8 cellular contexts compared by ENCODE assay signal in the genomic region with DNA sequence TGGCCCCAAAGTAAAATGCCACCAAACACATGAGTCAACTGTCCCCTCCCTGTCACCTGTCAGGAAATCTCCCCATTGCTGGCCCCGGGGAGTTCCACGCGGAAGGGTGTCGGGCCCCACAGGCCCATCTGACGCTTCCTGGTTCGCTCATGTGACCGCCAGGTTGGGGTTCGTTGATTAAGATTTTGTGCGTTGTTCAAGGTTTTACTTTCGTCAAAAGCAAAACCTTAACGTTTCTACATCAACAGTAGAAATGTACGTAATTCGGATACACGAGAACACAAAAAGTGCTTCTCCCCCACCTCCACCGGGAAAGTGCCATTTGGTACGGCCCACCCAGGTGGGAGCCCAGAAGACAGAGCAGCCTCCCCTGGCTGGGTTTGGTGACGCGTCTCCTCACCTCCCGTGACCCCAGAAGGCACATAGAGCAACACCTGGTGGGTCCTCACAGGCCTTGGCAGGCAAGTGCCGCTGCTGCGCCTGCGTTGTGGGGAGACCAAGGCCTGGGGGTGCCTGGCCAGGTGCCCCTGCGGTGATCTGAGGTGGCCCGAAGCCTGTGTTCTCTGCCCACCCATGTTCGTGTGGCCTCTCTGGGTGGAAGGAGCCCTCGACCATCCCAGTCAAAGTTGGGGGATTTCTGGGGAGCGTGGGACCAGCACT.
DNase-seq lines count a peak whose midpoint lies in the region; ATAC-seq, FAIRE-seq and TF ChIP-seq lines count a peak whose summit lies in the region.

No MANE protein-coding gene starts in this region.

- in situ Hi-C loops in brain microvascular endothelial cell (cut with HindIII; ENCODE audit: low pct_ligation_motif_present, low sequenced_read_pairs), result no loop called here

- H3K4me1 ChIP-seq in kidney (ENCODE audit: control insufficient read depth in 1 of 2, insufficient read depth in 1 of 2, low read depth in 1 of 2, low read length in 2 of 2) (no peaks in the 10 kb centered on the region), suprapubic skin (peaks cover 43% of the 10 kb centered on the region)

- no peak for TF ChIP-seq EP300 in suprapubic skin (IDR thresholded peaks at IDR 0.05)

- no peak for FAIRE-seq in kidney (lab: Jason Lieb, UNC)

- H3K4me3 Mint-ChIP-seq in activated CD4-positive, alpha-beta memory T cell treated with anti-CD3 and anti-CD28 coated beads, Interleukin-2, amount 10 ng/mL, durations not matched to agents 7 days and 5 days, result no peak overlapping the region
- peak overlapping the region; percentile 70 for H3K4me3 Mint-ChIP-seq in natural killer cell

- no peak overlapping the region for H3K9ac ChIP-seq in kidney (ENCODE audit: low read length in 2 of 2)

- H3K4me3 ChIP-seq in kidney (ENCODE audit: low read length in 2 of 2) (no peak overlapping the region), suprapubic skin (no peak overlapping the region), brain microvascular endothelial cell (ENCODE audit: low read depth, low read length) (no peak overlapping the region)

- H3K27ac ChIP-seq in kidney (ENCODE audit: low read depth in 2 of 2, low read length in 2 of 2) (no peak overlapping the region), suprapubic skin (no peak overlapping the region), brain microvascular endothelial cell (no peak overlapping the region)

- TF ChIP-seq CTCF in natural killer cell (IDR thresholded peaks at IDR 0.05), result no peak
- no peak for TF ChIP-seq CTCF in kidney (IDR thresholded peaks at IDR 0.05; ENCODE audit: borderline replicate concordance, extremely low read depth, insufficient read depth)
- TF ChIP-seq CTCF in suprapubic skin (IDR thresholded peaks at IDR 0.05), result no peak
- TF ChIP-seq CTCF in brain microvascular endothelial cell (IDR thresholded peaks at IDR 0.05; ENCODE audit: low read depth, low read length, missing control alignments), result no peak

- no peaks in the 10 kb centered on the region for H3K9me3 Mint-ChIP-seq in activated CD4-positive, alpha-beta memory T cell treated with anti-CD3 and anti-CD28 coated beads, Interleukin-2, amount 10 ng/mL, durations not matched to agents 7 days and 5 days
- H3K9me3 Mint-ChIP-seq in natural killer cell, result no peaks in the 10 kb centered on the region

- H3K36me3 ChIP-seq in kidney (ENCODE audit: control insufficient read depth in 1 of 2, insufficient read depth in 2 of 2, low read length in 2 of 2) (peaks cover 3 to 9% of the 10 kb centered on the region in 2 donors), suprapubic skin (peaks cover 41% of the 10 kb centered on the region), brain microvascular endothelial cell (replicated peaks) (peaks cover 12% of the 10 kb centered on the region)

- no peak for DNase-seq in activated CD4-positive, alpha-beta memory T cell treated with anti-CD3 and anti-CD28 coated beads, Interleukin-2, amount 10 ng/mL, durations not matched to agents 7 days and 5 days
- peak; percentile 36 for DNase-seq in natural killer cell
- no peak for DNase-seq in sciatic nerve (ENCODE audit: low spot score)
- no peak for DNase-seq in kidney
- DNase-seq in suprapubic skin (ENCODE audit: low spot score in 2 of 2), result no peak
- DNase-seq in brain microvascular endothelial cell, result no peak

- ATAC-seq in GM18519 (IDR thresholded peaks at IDR 0.05; ENCODE audit: low FRiP score, unreplicated experiment) (peak; percentile 30), HG02970 (IDR thresholded peaks at IDR 0.05; ENCODE audit: low FRiP score, unreplicated experiment) (peak; percentile 43), natural killer cell (peak; percentile 67 to 72 (median 69)), sciatic nerve (no peak)

- POLR2A ChIA-PET in activated CD4-positive, alpha-beta memory T cell treated with anti-CD3 and anti-CD28 coated beads, Interleukin-2, amount 10 ng/mL, durations not matched to agents 7 days and 5 days (lab: Charles Lee), result no interaction called here

- intact Hi-C loops in natural killer cell (cut with micrococcal nuclease) (no loop called here), sciatic nerve (cut with DNase I) (loop anchor here (10.0 kb wide), 1 partner anchor 76 kb away; no protein-coding TSS in a partner anchor), kidney (cut with DNase I) (no loop called here)

- H3K27me3 ChIP-seq in suprapubic skin, result no peaks in the 10 kb centered on the region
- H3K27me3 ChIP-seq in brain microvascular endothelial cell (replicated peaks), result no peaks in the 10 kb centered on the region

- peaks cover 7% of the 10 kb centered on the region for H3K4me1 Mint-ChIP-seq in activated CD4-positive, alpha-beta memory T cell treated with anti-CD3 and anti-CD28 coated beads, Interleukin-2, amount 10 ng/mL, durations not matched to agents 7 days and 5 days
- H3K4me1 Mint-ChIP-seq in natural killer cell, result peaks cover 21 to 33% of the 10 kb centered on the region in 2 donors

- CTCF ChIA-PET in activated CD4-positive, alpha-beta memory T cell treated with anti-CD3 and anti-CD28 coated beads, Interleukin-2, amount 10 ng/mL, durations not matched to agents 7 days and 5 days (lab: Charles Lee), result no interaction called here

- 91% methylated on average over 20 of the region's 27 CpGs for WGBS in suprapubic skin

- no peaks in the 10 kb centered on the region for H3K27me3 Mint-ChIP-seq in activated CD4-positive, alpha-beta memory T cell treated with anti-CD3 and anti-CD28 coated beads, Interleukin-2, amount 10 ng/mL, durations not matched to agents 7 days and 5 days
- H3K27me3 Mint-ChIP-seq in natural killer cell (ENCODE audit: low read depth in 2 of 2), result peaks cover 0 to 2% of the 10 kb centered on the region in 2 donors

- H3K9me3 ChIP-seq in kidney (ENCODE audit: control insufficient read depth in 1 of 2, low read length in 2 of 2) (no peaks in the 10 kb centered on the region), suprapubic skin (no peaks in the 10 kb centered on the region)

- H3K27ac Mint-ChIP-seq in activated CD4-positive, alpha-beta memory T cell treated with anti-CD3 and anti-CD28 coated beads, Interleukin-2, amount 10 ng/mL, durations not matched to agents 7 days and 5 days, result peak overlapping the region; percentile 44
- H3K27ac Mint-ChIP-seq in natural killer cell, result peak overlapping the region; percentile 90 to 91

- no peak for TF ChIP-seq POLR2A in suprapubic skin (IDR thresholded peaks at IDR 0.05)

- no peaks in the 10 kb centered on the region for H3K36me3 Mint-ChIP-seq in activated CD4-positive, alpha-beta memory T cell treated with anti-CD3 and anti-CD28 coated beads, Interleukin-2, amount 10 ng/mL, durations not matched to agents 7 days and 5 days (ENCODE audit: low read depth)
- no peaks in the 10 kb centered on the region for H3K36me3 Mint-ChIP-seq in natural killer cell
